In the genomic region with DNA sequence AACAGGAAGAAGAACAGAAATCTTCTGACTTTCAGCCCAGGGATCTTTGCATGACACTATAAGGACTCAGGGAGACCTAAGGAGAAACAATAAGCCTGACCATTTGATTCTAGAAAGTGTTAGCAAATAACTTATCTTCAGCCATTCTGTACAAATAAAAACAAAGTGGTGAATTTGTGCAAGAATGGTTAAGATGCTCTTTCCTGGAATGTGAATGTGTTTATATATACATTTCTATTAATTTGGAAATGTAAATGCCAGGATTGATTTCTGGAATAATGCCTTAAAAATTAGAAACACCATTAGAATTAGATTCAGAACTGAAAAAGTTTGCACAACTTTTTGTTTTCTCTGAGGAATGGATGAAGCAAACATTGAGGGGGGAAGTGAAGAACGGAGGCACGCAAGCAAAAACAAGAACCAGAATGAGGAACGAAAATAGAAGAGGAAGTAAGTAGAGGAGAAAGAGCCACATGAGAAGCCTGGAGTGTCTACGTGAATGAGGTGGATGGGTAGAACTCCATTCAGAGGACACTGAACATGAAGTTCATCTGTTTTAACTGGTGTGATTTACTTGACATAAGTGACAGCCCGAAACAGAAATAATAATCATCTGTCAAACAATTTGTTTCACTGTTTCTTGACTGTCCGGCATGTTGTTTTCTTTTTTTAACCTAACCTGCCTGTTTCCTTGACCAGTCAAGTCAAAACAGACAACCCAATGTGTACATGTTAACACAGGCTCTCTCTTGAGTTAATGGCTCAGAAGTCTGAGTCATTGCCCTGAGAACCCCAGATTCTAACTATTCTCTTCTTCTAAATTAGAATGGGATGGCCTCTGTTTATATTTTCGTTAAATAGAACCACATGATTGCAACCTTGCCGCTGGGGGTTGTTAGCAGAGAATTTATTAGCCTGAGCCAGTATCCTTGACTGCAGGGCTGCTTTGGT, we compare ENCODE assay signal across 1 cellular context.
TF ChIP-seq lines count a peak whose summit lies in the region.

No MANE protein-coding gene starts in this region.

TF ChIP-seq in GM12878, 131 proteins besides CTCF, POLR2A, EP300 and RAD21 (continued from another document and continues in another):
- TF ChIP-seq, protein P1, sequence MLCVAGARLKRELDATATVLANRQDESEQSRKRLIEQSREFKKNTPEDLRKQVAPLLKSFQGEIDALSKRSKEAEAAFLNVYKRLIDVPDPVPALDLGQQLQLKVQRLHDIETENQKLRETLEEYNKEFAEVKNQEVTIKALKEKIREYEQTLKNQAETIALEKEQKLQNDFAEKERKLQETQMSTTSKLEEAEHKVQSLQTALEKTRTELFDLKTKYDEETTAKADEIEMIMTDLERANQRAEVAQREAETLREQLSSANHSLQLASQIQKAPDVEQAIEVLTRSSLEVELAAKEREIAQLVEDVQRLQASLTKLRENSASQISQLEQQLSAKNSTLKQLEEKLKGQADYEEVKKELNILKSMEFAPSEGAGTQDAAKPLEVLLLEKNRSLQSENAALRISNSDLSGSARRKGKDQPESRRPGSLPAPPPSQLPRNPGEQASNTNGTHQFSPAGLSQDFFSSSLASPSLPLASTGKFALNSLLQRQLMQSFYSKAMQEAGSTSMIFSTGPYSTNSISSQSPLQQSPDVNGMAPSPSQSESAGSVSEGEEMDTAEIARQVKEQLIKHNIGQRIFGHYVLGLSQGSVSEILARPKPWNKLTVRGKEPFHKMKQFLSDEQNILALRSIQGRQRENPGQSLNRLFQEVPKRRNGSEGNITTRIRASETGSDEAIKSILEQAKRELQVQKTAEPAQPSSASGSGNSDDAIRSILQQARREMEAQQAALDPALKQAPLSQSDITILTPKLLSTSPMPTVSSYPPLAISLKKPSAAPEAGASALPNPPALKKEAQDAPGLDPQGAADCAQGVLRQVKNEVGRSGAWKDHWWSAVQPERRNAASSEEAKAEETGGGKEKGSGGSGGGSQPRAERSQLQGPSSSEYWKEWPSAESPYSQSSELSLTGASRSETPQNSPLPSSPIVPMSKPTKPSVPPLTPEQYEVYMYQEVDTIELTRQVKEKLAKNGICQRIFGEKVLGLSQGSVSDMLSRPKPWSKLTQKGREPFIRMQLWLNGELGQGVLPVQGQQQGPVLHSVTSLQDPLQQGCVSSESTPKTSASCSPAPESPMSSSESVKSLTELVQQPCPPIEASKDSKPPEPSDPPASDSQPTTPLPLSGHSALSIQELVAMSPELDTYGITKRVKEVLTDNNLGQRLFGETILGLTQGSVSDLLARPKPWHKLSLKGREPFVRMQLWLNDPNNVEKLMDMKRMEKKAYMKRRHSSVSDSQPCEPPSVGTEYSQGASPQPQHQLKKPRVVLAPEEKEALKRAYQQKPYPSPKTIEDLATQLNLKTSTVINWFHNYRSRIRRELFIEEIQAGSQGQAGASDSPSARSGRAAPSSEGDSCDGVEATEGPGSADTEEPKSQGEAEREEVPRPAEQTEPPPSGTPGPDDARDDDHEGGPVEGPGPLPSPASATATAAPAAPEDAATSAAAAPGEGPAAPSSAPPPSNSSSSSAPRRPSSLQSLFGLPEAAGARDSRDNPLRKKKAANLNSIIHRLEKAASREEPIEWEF (IDR thresholded peaks at IDR 0.05; ENCODE audit: insufficient replicate concordance, low read depth, low read length): peak; percentile 41
- TF ChIP-seq, protein P2, sequence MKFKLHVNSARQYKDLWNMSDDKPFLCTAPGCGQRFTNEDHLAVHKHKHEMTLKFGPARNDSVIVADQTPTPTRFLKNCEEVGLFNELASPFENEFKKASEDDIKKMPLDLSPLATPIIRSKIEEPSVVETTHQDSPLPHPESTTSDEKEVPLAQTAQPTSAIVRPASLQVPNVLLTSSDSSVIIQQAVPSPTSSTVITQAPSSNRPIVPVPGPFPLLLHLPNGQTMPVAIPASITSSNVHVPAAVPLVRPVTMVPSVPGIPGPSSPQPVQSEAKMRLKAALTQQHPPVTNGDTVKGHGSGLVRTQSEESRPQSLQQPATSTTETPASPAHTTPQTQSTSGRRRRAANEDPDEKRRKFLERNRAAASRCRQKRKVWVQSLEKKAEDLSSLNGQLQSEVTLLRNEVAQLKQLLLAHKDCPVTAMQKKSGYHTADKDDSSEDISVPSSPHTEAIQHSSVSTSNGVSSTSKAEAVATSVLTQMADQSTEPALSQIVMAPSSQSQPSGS (IDR thresholded peaks at IDR 0.05; ENCODE audit: low read length): peak; percentile 88
- TF ChIP-seq, protein P3, sequence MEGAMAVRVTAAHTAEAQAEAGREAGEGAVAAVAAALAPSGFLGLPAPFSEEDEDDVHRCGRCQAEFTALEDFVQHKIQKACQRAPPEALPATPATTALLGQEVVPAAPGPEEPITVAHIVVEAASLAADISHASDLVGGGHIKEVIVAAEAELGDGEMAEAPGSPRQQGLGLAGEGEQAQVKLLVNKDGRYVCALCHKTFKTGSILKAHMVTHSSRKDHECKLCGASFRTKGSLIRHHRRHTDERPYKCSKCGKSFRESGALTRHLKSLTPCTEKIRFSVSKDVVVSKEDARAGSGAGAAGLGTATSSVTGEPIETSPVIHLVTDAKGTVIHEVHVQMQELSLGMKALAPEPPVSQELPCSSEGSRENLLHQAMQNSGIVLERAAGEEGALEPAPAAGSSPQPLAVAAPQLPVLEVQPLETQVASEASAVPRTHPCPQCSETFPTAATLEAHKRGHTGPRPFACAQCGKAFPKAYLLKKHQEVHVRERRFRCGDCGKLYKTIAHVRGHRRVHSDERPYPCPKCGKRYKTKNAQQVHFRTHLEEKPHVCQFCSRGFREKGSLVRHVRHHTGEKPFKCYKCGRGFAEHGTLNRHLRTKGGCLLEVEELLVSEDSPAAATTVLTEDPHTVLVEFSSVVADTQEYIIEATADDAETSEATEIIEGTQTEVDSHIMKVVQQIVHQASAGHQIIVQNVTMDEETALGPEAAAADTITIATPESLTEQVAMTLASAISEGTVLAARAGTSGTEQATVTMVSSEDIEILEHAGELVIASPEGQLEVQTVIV (IDR thresholded peaks at IDR 0.05; ENCODE audit: borderline replicate concordance, partially characterized antibody): no peak
- TF ChIP-seq ZZZ3 (IDR thresholded peaks at IDR 0.05; ENCODE audit: control insufficient read depth, insufficient read length, low read depth) (no peak), RCOR1 (conservative IDR thresholded peaks at IDR 0.05; ENCODE audit: low read depth, low read length) (no peak), EED (IDR thresholded peaks at IDR 0.05; ENCODE audit: low read depth) (peak; percentile 72), NBN (IDR thresholded peaks at IDR 0.05) (peak; percentile 67), POU2F2 (IDR thresholded peaks at IDR 0.05; ENCODE audit: borderline replicate concordance, low read depth, low read length) (peak; percentile 53; the same call in 1 of the 3 replicates), BACH1 (IDR thresholded peaks at IDR 0.05; ENCODE audit: borderline replicate concordance) (no peak), SREBF2 (IDR thresholded peaks at IDR 0.05; ENCODE audit: low read length) (no peak), SPI1 (IDR thresholded peaks at IDR 0.05; ENCODE audit: borderline replicate concordance, insufficient read depth, low read depth, low read length) (peak; percentile 88)
- TF ChIP-seq, protein P4, sequence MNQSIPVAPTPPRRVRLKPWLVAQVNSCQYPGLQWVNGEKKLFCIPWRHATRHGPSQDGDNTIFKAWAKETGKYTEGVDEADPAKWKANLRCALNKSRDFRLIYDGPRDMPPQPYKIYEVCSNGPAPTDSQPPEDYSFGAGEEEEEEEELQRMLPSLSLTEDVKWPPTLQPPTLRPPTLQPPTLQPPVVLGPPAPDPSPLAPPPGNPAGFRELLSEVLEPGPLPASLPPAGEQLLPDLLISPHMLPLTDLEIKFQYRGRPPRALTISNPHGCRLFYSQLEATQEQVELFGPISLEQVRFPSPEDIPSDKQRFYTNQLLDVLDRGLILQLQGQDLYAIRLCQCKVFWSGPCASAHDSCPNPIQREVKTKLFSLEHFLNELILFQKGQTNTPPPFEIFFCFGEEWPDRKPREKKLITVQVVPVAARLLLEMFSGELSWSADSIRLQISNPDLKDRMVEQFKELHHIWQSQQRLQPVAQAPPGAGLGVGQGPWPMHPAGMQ (IDR thresholded peaks at IDR 0.05; ENCODE audit: borderline replicate concordance): no peak
- TF ChIP-seq, protein P5, sequence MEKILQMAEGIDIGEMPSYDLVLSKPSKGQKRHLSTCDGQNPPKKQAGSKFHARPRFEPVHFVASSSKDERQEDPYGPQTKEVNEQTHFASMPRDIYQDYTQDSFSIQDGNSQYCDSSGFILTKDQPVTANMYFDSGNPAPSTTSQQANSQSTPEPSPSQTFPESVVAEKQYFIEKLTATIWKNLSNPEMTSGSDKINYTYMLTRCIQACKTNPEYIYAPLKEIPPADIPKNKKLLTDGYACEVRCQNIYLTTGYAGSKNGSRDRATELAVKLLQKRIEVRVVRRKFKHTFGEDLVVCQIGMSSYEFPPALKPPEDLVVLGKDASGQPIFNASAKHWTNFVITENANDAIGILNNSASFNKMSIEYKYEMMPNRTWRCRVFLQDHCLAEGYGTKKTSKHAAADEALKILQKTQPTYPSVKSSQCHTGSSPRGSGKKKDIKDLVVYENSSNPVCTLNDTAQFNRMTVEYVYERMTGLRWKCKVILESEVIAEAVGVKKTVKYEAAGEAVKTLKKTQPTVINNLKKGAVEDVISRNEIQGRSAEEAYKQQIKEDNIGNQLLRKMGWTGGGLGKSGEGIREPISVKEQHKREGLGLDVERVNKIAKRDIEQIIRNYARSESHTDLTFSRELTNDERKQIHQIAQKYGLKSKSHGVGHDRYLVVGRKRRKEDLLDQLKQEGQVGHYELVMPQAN (conservative IDR thresholded peaks at IDR 0.05): no peak
- TF ChIP-seq, protein P6, sequence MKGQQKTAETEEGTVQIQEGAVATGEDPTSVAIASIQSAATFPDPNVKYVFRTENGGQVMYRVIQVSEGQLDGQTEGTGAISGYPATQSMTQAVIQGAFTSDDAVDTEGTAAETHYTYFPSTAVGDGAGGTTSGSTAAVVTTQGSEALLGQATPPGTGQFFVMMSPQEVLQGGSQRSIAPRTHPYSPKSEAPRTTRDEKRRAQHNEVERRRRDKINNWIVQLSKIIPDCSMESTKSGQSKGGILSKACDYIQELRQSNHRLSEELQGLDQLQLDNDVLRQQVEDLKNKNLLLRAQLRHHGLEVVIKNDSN (IDR thresholded peaks at IDR 0.05; ENCODE audit: borderline replicate concordance, extremely low read length, insufficient read depth, low read depth, low read length): no peak
- TF ChIP-seq, protein P7, sequence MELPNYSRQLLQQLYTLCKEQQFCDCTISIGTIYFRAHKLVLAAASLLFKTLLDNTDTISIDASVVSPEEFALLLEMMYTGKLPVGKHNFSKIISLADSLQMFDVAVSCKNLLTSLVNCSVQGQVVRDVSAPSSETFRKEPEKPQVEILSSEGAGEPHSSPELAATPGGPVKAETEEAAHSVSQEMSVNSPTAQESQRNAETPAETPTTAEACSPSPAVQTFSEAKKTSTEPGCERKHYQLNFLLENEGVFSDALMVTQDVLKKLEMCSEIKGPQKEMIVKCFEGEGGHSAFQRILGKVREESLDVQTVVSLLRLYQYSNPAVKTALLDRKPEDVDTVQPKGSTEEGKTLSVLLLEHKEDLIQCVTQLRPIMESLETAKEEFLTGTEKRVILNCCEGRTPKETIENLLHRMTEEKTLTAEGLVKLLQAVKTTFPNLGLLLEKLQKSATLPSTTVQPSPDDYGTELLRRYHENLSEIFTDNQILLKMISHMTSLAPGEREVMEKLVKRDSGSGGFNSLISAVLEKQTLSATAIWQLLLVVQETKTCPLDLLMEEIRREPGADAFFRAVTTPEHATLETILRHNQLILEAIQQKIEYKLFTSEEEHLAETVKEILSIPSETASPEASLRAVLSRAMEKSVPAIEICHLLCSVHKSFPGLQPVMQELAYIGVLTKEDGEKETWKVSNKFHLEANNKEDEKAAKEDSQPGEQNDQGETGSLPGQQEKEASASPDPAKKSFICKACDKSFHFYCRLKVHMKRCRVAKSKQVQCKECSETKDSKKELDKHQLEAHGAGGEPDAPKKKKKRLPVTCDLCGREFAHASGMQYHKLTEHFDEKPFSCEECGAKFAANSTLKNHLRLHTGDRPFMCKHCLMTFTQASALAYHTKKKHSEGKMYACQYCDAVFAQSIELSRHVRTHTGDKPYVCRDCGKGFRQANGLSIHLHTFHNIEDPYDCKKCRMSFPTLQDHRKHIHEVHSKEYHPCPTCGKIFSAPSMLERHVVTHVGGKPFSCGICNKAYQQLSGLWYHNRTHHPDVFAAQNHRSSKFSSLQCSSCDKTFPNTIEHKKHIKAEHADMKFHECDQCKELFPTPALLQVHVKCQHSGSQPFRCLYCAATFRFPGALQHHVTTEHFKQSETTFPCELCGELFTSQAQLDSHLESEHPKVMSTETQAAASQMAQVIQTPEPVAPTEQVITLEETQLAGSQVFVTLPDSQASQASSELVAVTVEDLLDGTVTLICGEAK (IDR thresholded peaks at IDR 0.05; ENCODE audit: borderline replicate concordance): no peak
- TF ChIP-seq, protein P8, sequence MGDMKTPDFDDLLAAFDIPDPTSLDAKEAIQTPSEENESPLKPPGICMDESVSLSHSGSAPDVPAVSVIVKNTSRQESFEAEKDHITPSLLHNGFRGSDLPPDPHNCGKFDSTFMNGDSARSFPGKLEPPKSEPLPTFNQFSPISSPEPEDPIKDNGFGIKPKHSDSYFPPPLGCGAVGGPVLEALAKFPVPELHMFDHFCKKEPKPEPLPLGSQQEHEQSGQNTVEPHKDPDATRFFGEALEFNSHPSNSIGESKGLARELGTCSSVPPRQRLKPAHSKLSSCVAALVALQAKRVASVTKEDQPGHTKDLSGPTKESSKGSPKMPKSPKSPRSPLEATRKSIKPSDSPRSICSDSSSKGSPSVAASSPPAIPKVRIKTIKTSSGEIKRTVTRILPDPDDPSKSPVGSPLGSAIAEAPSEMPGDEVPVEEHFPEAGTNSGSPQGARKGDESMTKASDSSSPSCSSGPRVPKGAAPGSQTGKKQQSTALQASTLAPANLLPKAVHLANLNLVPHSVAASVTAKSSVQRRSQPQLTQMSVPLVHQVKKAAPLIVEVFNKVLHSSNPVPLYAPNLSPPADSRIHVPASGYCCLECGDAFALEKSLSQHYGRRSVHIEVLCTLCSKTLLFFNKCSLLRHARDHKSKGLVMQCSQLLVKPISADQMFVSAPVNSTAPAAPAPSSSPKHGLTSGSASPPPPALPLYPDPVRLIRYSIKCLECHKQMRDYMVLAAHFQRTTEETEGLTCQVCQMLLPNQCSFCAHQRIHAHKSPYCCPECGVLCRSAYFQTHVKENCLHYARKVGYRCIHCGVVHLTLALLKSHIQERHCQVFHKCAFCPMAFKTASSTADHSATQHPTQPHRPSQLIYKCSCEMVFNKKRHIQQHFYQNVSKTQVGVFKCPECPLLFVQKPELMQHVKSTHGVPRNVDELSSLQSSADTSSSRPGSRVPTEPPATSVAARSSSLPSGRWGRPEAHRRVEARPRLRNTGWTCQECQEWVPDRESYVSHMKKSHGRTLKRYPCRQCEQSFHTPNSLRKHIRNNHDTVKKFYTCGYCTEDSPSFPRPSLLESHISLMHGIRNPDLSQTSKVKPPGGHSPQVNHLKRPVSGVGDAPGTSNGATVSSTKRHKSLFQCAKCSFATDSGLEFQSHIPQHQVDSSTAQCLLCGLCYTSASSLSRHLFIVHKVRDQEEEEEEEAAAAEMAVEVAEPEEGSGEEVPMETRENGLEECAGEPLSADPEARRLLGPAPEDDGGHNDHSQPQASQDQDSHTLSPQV (IDR thresholded peaks at IDR 0.05): no peak
